Comparison of ENCODE assay signal across 8 cellular contexts in the genomic region with DNA sequence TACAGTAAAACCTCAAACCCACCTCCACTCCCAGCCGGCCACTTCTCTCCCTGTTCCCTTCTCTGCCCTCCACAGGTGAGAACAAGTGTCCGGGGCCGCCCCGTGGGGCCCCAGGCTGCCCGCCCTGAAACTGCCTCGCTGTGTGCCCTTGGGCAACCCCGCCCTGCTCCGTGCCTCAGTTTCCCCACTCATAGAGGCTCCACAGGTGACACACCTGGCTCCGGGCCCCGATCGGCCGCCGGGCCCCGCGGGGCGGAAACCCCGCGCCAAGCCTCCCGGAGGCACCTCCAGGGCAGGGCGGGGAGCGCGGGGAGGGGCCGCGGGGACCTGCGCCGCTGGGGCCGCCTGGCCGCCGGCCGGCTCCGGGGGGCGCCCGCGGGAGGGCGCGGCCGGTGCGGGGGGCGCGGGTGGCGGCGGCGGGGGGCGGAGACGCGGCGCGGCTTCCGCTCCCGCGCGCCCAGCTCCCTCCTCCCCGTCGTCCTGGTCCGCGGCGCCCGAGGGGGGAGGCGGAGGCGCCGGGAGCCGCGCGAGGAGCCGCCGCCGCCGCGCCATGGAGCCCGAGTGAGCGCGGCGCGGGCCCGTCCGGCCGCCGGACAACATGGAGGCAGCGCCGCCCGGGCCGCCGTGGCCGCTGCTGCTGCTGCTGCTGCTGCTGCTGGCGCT. TPM values are rescaled to one million over a fixed set of nuclear protein-coding genes. Genes with fewer than 3 reads are reported as not detected.
DNase-seq lines count a peak whose midpoint lies in the region; ATAC-seq and TF ChIP-seq lines count a peak whose summit lies in the region.

A gene (plus strand): TSS at position 475 of the 663 bp plus-strand sequence. CDS start 124 bp downstream, at position 599.

- peaks cover 39% of the 10 kb centered on the region for H3K36me3 Mint-ChIP-seq in Calu3 (ENCODE audit: insufficient read depth, unreplicated experiment)

- no peaks in the 10 kb centered on the region for H3K9me3 Mint-ChIP-seq in Calu3 (ENCODE audit: low read depth, unreplicated experiment)

- 0 out of 2 replicates have a peak, but pooled peaks cover 2% of the 10 kb centered on the region for H3K27me3 ChIP-seq in H7 (ENCODE audit: control insufficient read depth, insufficient read depth, low read length)
- H3K27me3 ChIP-seq in foreskin keratinocyte, result no peaks in the 10 kb centered on the region
- peaks cover 2% of the 10 kb centered on the region for H3K27me3 ChIP-seq in neuron (ENCODE audit: insufficient read depth, low read length)

- DNase-seq in Calu3 (peak; percentile 53), H7 (peak; percentile 88), foreskin keratinocyte (no peak), NOMO-1 treated with dmso at 0.1 percent for 144 hours (lab: John Stamatoyannopoulos, UW; ENCODE audit: unreplicated experiment) (no peak)

- H3K27ac ChIP-seq in foreskin keratinocyte, result peak within 1 kb of the TSS; percentile 37

- H3K27ac Mint-ChIP-seq in Calu3 (ENCODE audit: unreplicated experiment), result peak within 1 kb of the TSS; percentile 95

- H3K27me3 Mint-ChIP-seq in Calu3 (ENCODE audit: unreplicated experiment), result no peaks in the 10 kb centered on the region

- intact Hi-C loops in Calu3 (cut with micrococcal nuclease; ENCODE audit: unreplicated experiment), result loop anchor here (10.0 kb wide), 1 partner anchor 73 kb away; no protein-coding TSS in a partner anchor

- no peaks in the 10 kb centered on the region for H3K36me3 ChIP-seq in H7 (replicated peaks; ENCODE audit: control insufficient read depth, insufficient read depth, low read length)
- H3K36me3 ChIP-seq in neuron (ENCODE audit: insufficient read depth, low read length), result no peaks in the 10 kb centered on the region

- H3K9me3 ChIP-seq in neuron (ENCODE audit: low read length), result no peaks in the 10 kb centered on the region

- peaks cover 51% of the 10 kb centered on the region for H3K4me1 Mint-ChIP-seq in Calu3 (ENCODE audit: low read depth, unreplicated experiment)

- CTCF ChIA-PET in Calu3 (lab: Charles Lee), result no interaction called here

- peak within 1 kb of the TSS; percentile 98 for H3K4me3 Mint-ChIP-seq in Calu3 (ENCODE audit: low read depth, unreplicated experiment)

- TF ChIP-seq CTCF in Calu3 (IDR thresholded peaks at IDR 0.05; ENCODE audit: unreplicated experiment) (no peak), WI38 (IDR thresholded peaks at IDR 0.05; ENCODE audit: low read depth, low read length) (no peak), foreskin keratinocyte (conservative IDR thresholded peaks at IDR 0.05) (no peak)

- ATAC-seq in foreskin keratinocyte, result peak; percentile 14
- no peak for ATAC-seq in GM19395 (IDR thresholded peaks at IDR 0.05; ENCODE audit: unreplicated experiment)
- ATAC-seq in HG03469 (IDR thresholded peaks at IDR 0.05; ENCODE audit: unreplicated experiment), result no peak

- H3K4me1 ChIP-seq in foreskin keratinocyte, result peaks cover 5% of the 10 kb centered on the region
- peaks cover 20% of the 10 kb centered on the region for H3K4me1 ChIP-seq in neuron (ENCODE audit: insufficient read depth, low read length)

- peak within 1 kb of the TSS; percentile 73 for H3K4me3 ChIP-seq in H7 (ENCODE audit: insufficient read depth, low read depth, low read length)
- peak within 1 kb of the TSS; percentile 54 for H3K4me3 ChIP-seq in WI38 (ENCODE audit: low read depth, low read length)
- H3K4me3 ChIP-seq in neuron (ENCODE audit: low read length), result peak within 1 kb of the TSS; percentile 90

- BruUV-seq in Calu3 (replicated peaks; lab: Mats Ljungman, UMichigan), result no TSS peak

- H2AFZ ChIP-seq in neuron (ENCODE audit: low read depth, low read length), result peak within 1 kb of the TSS; percentile 37

RNA-seq across cellular contexts. Expression of the gene that starts here (rescaled TPM):
- total RNA-seq in Calu3 (2022) (64.8 and 82.0 TPM in 2 replicates), foreskin keratinocyte (26.8 and 30.1 TPM in 2 replicates)
- total RNA-seq in H7 (2014; rRNA removed; shearing (Covaris generic)), result 28.3 and 28.6 TPM in 2 replicates
- polyA plus RNA-seq in foreskin keratinocyte, result 29.3 and 30.5 TPM in 2 replicates

Comparison
In these comparisons a context has a peak if more than half of its experiments do, and no peak if none do; other contexts are left out.
1. DNase-seq: peak in Calu3 (single experiment) and H7 (single experiment); none in foreskin keratinocyte (0 of 2) and NOMO-1 treated with dmso at 0.1 percent for 144 hours (single experiment).
2. Peak in every context shown above with its lines, with median percentiles within 50 percentile points of each other: H3K4me3 ChIP-seq.